ENCODE assay signal across 12 cellular contexts in the genomic region with DNA sequence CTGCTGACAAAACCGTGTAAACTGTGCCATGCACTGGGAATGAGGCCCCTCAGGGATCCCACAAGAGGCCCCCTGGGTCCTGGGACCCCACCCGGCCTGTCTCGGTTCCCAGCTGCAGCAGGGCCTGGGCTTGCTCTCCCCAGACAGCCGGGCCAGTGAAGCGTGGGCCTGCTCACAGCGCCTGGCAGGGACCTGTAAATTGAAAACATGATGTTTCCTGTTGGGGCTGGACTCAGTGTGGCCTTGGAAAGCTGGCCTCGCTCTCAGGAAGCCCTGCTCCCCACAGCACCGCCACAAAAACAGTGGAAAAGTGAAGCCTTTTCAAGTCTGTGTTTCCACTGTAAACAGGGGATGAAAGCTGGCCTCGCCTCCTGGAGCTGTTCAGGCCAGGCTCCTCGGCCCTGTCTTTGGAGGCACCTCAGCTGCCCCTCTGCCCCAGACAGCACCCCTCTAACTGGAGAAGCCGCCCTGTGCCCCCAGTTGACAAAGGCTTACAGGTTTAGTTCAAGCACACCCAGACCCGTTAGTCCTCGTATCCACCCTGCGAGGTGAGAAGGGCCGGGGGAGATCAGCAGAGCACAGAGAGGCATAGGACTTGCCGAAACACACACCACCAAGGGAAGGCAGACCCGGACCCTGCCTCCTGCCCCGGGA.
DNase-seq lines count a peak whose midpoint lies in the region; ATAC-seq, FAIRE-seq and TF ChIP-seq lines count a peak whose summit lies in the region.
"Had no signal": no experiment of that assay in that cellular context is flagged by ENCODE, and none has a peak within 500 bp of the region (broad histone marks: within the 10 kb centered on the region; RNA-seq: fewer than 3 reads in every experiment).

No MANE protein-coding gene starts in this region.

- intact Hi-C loops in adrenal gland (cut with DNase I) (no loop called here), left ventricle myocardium inferior (cut with micrococcal nuclease) (no loop called here), pancreas (cut with DNase I) (no loop called here)

- H3K4me3 ChIP-seq in adrenal gland (no peak overlapping the region), left ventricle myocardium inferior (no peak overlapping the region), pancreas (no peak overlapping the region)

- peak in 3 of 4 donors; percentile 53 to 70 (median 55) for ATAC-seq in pancreas

- TF ChIP-seq CTCF in adrenal gland (IDR thresholded peaks at IDR 0.05), result no peak
- no peak for TF ChIP-seq CTCF in left ventricle myocardium inferior (IDR thresholded peaks at IDR 0.05; ENCODE audit: borderline replicate concordance)
- TF ChIP-seq CTCF in pancreas (IDR thresholded peaks at IDR 0.05), result no peak

- FAIRE-seq in pancreas (lab: Jason Lieb, UNC), result no peak
- FAIRE-seq: small intestine had no signal

- peaks cover 48 to 80% of the 10 kb centered on the region in 2 donors for H3K4me1 ChIP-seq in adrenal gland (replicated peaks in 1 of 2)
- peaks cover 98% of the 10 kb centered on the region for H3K4me1 ChIP-seq in left ventricle myocardium inferior
- peaks cover 1 to 37% (median 6%) of the 10 kb centered on the region in 3 donors for H3K4me1 ChIP-seq in pancreas

- H3K27me3 ChIP-seq in adrenal gland (no peaks in the 10 kb centered on the region), left ventricle myocardium inferior (ENCODE audit: low read depth) (no peaks in the 10 kb centered on the region), pancreas (no peaks in the 10 kb centered on the region)

- TF ChIP-seq POLR2A in adrenal gland (IDR thresholded peaks at IDR 0.05), result peak in 1 of 2 donors; percentile 50

- WGBS in adrenal gland, 4 donors, result 28 to 57% (median 34%) methylated on average over 1 to 18 of the region's 18 CpGs
- WGBS in pancreas, 2 donors, result 59 to 60% methylated on average over 18 of the region's 18 CpGs

- H3K27ac ChIP-seq in adrenal gland, result peak overlapping the region in 4 of 5 donors; percentile 46 to 84 (median 77)
- H3K27ac ChIP-seq in left ventricle myocardium inferior (replicated peaks), result peak overlapping the region; percentile 86
- H3K27ac ChIP-seq in pancreas, result peak overlapping the region; percentile 0 to 57 (median 38)

- no peaks in the 10 kb centered on the region for H3K9me3 ChIP-seq in adrenal gland (replicated peaks in 1 of 3)
- H3K9me3 ChIP-seq in left ventricle myocardium inferior (replicated peaks), result no peaks in the 10 kb centered on the region
- no peaks in the 10 kb centered on the region for H3K9me3 ChIP-seq in pancreas

- H3K36me3 ChIP-seq in adrenal gland (replicated peaks in 1 of 2) (no peaks in the 10 kb centered on the region), left ventricle myocardium inferior (no peaks in the 10 kb centered on the region), pancreas (no peaks in the 10 kb centered on the region)

- DNase-seq in AG20443 (ENCODE audit: low spot score) (peak; percentile 50), adrenal gland (peak in 6 of 7 donors; percentile 71 to 85 (median 74)), left ventricle myocardium inferior (peak; percentile 50), pancreas (no peak), putamen (ENCODE audit: low spot score) (no peak), NCI-H2081 (lab: John Stamatoyannopoulos, UW) (no peak), NK-92 (lab: John Stamatoyannopoulos, UW; ENCODE audit: unreplicated experiment) (no peak)
- DNase-seq in stimulated activated CD4-positive, alpha-beta T cell treated with anti-CD3 and anti-CD28 coated beads, Interleukin-4, amount 100 ng/mL, for 24 hours, result no peak
- DNase-seq: activated CD4-positive, alpha-beta T cell treated with anti-CD3 and anti-CD28 coated beads, Interleukin-2, amount 50 U/mL, for 1 hour; NCI-H1694 treated with DMSO at 0.1 percent for 48 hours; SHP77; small intestine had no signal

Comparison
In these comparisons a context has a peak if more than half of its experiments do, and no peak if none do; other contexts are left out.
1. DNase-seq: peak in AG20443 (single experiment), adrenal gland (6 of 7) and left ventricle myocardium inferior (single experiment); none in pancreas (0 of 6), stimulated activated CD4-positive, alpha-beta T cell treated with anti-CD3 and anti-CD28 coated beads, Interleukin-4, amount 100 ng/mL, for 24 hours (single experiment), putamen (single experiment), NCI-H2081 (0 of 2) and NK-92 (single experiment).
2. Peak in every context shown above with its lines, with median percentiles within 50 percentile points of each other: H3K27ac ChIP-seq.